In the genomic region with DNA sequence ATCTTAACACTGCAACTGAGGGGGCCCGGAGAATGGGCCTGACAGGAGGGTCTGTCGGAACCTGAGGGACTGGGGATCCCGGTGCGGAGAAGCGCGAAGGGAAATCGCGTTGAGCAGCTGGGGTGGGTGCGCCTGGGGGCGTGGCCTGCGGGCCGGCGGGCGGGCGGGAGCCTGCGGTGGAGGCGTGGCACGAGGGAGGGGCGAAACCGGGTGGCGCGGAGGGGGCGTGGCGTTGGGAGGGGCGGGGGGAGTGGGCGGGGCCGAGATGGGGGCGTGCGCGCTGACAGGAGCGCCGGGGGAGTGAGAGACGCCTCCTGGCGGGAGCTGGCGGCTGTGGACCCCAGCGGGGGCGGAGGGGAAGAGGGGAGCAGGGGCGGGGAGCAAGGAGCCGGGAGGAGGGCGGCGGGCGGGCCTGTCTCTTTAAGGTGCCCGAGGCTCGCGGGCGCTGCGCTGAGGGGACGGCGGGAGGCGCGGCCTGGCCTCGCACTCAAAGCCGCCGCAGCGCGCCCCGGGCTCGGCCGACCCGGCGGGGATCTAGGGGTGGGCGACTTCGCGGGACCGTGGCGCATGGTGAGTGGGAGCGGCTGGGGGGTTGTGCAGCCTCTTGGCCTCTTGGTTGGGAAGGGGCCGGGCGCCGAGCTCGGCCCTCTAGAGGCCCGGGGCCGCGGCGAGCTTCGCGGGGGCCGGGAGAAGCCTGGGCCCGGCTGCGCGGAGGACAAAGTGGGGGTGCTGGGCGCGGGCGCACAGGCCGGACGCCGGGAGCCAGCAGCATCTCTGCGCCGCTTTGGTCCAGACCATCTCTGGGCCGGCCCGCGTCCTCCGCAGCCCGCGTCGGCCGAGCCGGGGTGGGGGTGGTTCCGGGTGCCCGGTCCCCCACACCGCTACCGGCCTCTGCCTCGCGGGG, we compare ENCODE assay signal across 8 cellular contexts. TPM values are rescaled to one million over a fixed set of nuclear protein-coding genes. Genes with fewer than 3 reads are reported as not detected.
DNase-seq lines count a peak whose midpoint lies in the region; ATAC-seq lines count a peak whose summit lies in the region.

A gene (plus strand): TSS at position 423 of the 904 bp plus-strand sequence. CDS start 2,457 bp downstream, outside the sequence.

- H3K9me3 ChIP-seq in mesodermal cell (ENCODE audit: control insufficient read depth, low read length) = no peaks in the 10 kb centered on the region

- peaks cover 7% of the 10 kb centered on the region for H3K4me1 ChIP-seq in mesodermal cell (ENCODE audit: control insufficient read depth, insufficient read depth, low read length, poor library complexity, severe bottlenecking)

- 0 to 1% methylated on average over 63 to 66 of the region's 104 CpGs for WGBS in mesodermal cell (ENCODE audit: insufficient coverage in 2 of 2), 2 experiments

- peak within 1 kb of the TSS; percentile 73 for H3K4me3 ChIP-seq in mesodermal cell (ENCODE audit: extremely low read depth, insufficient read depth, low read length, poor library complexity, severe bottlenecking)

- peak; percentile 80 for ATAC-seq in GM19467 (IDR thresholded peaks at IDR 0.05; ENCODE audit: unreplicated experiment)

- DNase-seq in COR-L47 (lab: John Stamatoyannopoulos, UW) = peak; percentile 87
- DNase-seq in HS-27A (ENCODE audit: low read depth) = peak; percentile 76
- DNase-seq in NOMO-1 treated with dmso at 0.1 percent for 144 hours (lab: John Stamatoyannopoulos, UW; ENCODE audit: unreplicated experiment) = peak; percentile 89
- DNase-seq in activated CD8-positive, alpha-beta memory T cell treated with anti-CD3 and anti-CD28 coated beads, Interleukin-2, amount 50 U/mL, for 1 hour (ENCODE audit: extremely low read depth) = peak; percentile 88
- DNase-seq in stimulated activated CD8-positive, alpha-beta memory T cell treated with anti-CD3 and anti-CD28 coated beads, Interleukin-15, amount 100 ng/mL, for 4 hours (ENCODE audit: low read depth in 2 of 2) = peak; percentile 88 to 92

- peaks cover 19% of the 10 kb centered on the region for H3K36me3 ChIP-seq in mesodermal cell (ENCODE audit: control insufficient read depth, insufficient read depth, low read length)

- peak within 1 kb of the TSS; percentile 60 for H3K27ac ChIP-seq in mesodermal cell (ENCODE audit: low read depth, low read length, severe bottlenecking)

- in situ Hi-C loops in endometrial microvascular endothelial cells (cut with HindIII; ENCODE audit: inconsistent ontology term, low pct_unique_long_range_greater_than_20kb, low sequenced_read_pairs) = no loop called here

RNA-seq across cellular contexts. Expression of the gene that starts here (rescaled TPM):
- 94.9 TPM for total RNA-seq in endometrial microvascular endothelial cells (ENCODE audit: inconsistent ontology term)
- 47.3 TPM for polyA plus RNA-seq in mesodermal cell (2013, experiment 1 of 2)
- polyA plus RNA-seq in mesodermal cell (2013, experiment 2 of 2) = 53.7 TPM

Comparison
In these comparisons a context has a peak if more than half of its experiments do, and no peak if none do; other contexts are left out.
1. Peak in every context shown above with its lines: DNase-seq, ATAC-seq, H3K4me3 ChIP-seq and H3K27ac ChIP-seq.